8 cellular contexts compared by ENCODE assay signal in the genomic region with DNA sequence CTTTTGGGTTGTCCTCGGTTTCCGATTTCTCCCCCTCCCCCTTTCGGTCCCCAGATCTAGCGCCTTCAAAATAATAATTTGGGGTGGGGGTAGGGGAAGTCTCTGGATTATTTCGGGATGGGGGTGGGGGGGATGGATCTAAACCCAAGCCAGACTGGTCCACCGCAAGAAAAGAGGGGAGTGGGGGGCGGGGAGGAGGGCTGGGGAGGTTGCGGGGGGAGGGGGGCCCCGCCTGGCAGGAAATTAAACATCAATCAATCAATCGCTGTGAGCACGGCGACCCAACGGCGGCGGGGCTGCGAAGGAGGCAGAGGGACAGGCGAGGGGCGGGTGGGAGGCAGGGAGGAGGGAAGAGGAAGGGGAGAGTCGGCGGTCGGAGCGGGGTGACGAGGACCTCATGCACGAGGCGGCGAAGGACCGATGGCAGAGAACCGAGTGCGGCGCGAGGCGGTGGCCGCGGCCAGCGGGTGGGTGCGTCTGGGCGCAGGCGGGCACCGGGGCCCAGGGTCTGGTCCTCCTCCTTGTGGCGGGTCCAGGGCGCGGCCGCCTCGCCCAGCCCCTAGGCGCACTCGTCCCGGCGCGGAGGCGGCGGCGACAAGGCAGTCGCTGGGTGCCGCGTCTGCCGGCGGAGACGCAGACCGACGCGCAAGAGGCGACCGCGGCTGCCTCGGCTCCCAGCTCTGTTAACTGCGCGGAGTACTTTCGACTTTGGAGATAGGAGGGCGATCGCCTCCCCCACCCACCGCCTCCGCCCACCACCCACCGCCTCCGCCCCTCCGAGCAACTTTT. TPM values are rescaled to one million over a fixed set of nuclear protein-coding genes. Genes with fewer than 3 reads are reported as not detected.
A peak's percentile ranks its signal among the peaks of the same experiment; 100 is the strongest.
DNase-seq lines count a peak whose midpoint lies in the region; ATAC-seq and TF ChIP-seq lines count a peak whose summit lies in the region.

No MANE protein-coding gene starts in this region.

- H3K9me2 ChIP-seq in Karpas-422 (replicated peaks; ENCODE audit: insufficient read depth, low read length): no peaks in the 10 kb centered on the region

- H3K9ac ChIP-seq in Karpas-422 (ENCODE audit: low read length): peak overlapping the region; percentile 91

- peak; percentile 44 for ATAC-seq in CD8-positive, alpha-beta T cell
- peak; percentile 29 for ATAC-seq in GM19397 (IDR thresholded peaks at IDR 0.05; ENCODE audit: unreplicated experiment)

- POLR2A ChIA-PET in CD8-positive, alpha-beta T cell (lab: Charles Lee): no interaction called here

- no peak overlapping the region for H3K27ac ChIP-seq in CD8-positive, alpha-beta T cell (ENCODE audit: low read depth, low read length)
- H3K27ac ChIP-seq in Karpas-422 (ENCODE audit: low read length): no peak overlapping the region

- H3K4me2 ChIP-seq in Karpas-422 (ENCODE audit: low read depth, low read length, poor library complexity, severe bottlenecking): peak overlapping the region; percentile 96

- DNase-seq in CD8-positive, alpha-beta T cell: peak in 1 of 7 experiments; percentile 20
- DNase-seq in Karpas-422 (no peak), UCSD-AML1 (lab: John Stamatoyannopoulos, UW; ENCODE audit: unreplicated experiment) (peak; percentile 40), fibroblast of gingiva (ENCODE audit: low read depth) (peak; percentile 60), OCI-M2 (lab: John Stamatoyannopoulos, UW; ENCODE audit: unreplicated experiment) (no peak), mesenteric fat pad (ENCODE audit: low spot score) (no peak)

- no peaks in the 10 kb centered on the region for H4K20me1 ChIP-seq in Karpas-422 (ENCODE audit: insufficient read depth, low read depth, low read length)

- no peak overlapping the region for H3K27ac Mint-ChIP-seq in CD8-positive, alpha-beta T cell

- no peaks in the 10 kb centered on the region for H3K36me3 ChIP-seq in CD8-positive, alpha-beta T cell (ENCODE audit: insufficient read depth, low read length)
- H3K36me3 ChIP-seq in Karpas-422 (ENCODE audit: insufficient read depth, low read length): no peaks in the 10 kb centered on the region
- H3K36me3 ChIP-seq in neuron (ENCODE audit: insufficient read depth, low read length): no peaks in the 10 kb centered on the region

- H3K4me1 ChIP-seq in CD8-positive, alpha-beta T cell (ENCODE audit: insufficient read depth, low read length): peaks cover 32% of the 10 kb centered on the region
- peaks cover 34% of the 10 kb centered on the region for H3K4me1 ChIP-seq in Karpas-422 (ENCODE audit: low read length)
- H3K4me1 ChIP-seq in neuron (ENCODE audit: insufficient read depth, low read length): peaks cover 29% of the 10 kb centered on the region

- H2AFZ ChIP-seq in Karpas-422 (ENCODE audit: low read length) (no peak overlapping the region; the same call in 1 of the 2 replicates), neuron (ENCODE audit: low read depth, low read length) (peak overlapping the region; percentile 88)

- peaks cover 3% of the 10 kb centered on the region for H3K36me3 Mint-ChIP-seq in CD8-positive, alpha-beta T cell

- H3K27me3 Mint-ChIP-seq in CD8-positive, alpha-beta T cell (ENCODE audit: low read depth): peaks cover 51% of the 10 kb centered on the region

- CTCF ChIA-PET in CD8-positive, alpha-beta T cell (lab: Charles Lee): no interaction called here

- H3K79me2 ChIP-seq in Karpas-422 (ENCODE audit: low read length): no peaks in the 10 kb centered on the region

- H3K9me3 ChIP-seq in CD8-positive, alpha-beta T cell (ENCODE audit: low read length): no peaks in the 10 kb centered on the region
- no peaks in the 10 kb centered on the region for H3K9me3 ChIP-seq in Karpas-422 (ENCODE audit: low read length)
- H3K9me3 ChIP-seq in neuron (ENCODE audit: low read length): peaks cover 5% of the 10 kb centered on the region

- peaks cover 34% of the 10 kb centered on the region for H3K4me1 Mint-ChIP-seq in CD8-positive, alpha-beta T cell (ENCODE audit: low read depth)

- H3K4me3 ChIP-seq in CD8-positive, alpha-beta T cell (ENCODE audit: low read depth, low read length): peak overlapping the region; percentile 97
- H3K4me3 ChIP-seq in Karpas-422 (ENCODE audit: low read length) (peak overlapping the region; percentile 71), neuron (ENCODE audit: low read length) (peak overlapping the region; percentile 90)

- peak overlapping the region; percentile 94 for H3K4me3 Mint-ChIP-seq in CD8-positive, alpha-beta T cell

- peaks cover 52% of the 10 kb centered on the region for H3K27me3 ChIP-seq in CD8-positive, alpha-beta T cell (ENCODE audit: insufficient read depth, low read length)
- H3K27me3 ChIP-seq in Karpas-422 (ENCODE audit: low read length): no peaks in the 10 kb centered on the region
- no peaks in the 10 kb centered on the region for H3K27me3 ChIP-seq in neuron (ENCODE audit: insufficient read depth, low read length)

- no peak for TF ChIP-seq CTCF in CD8-positive, alpha-beta T cell (IDR thresholded peaks at IDR 0.05)

- peaks cover 4% of the 10 kb centered on the region for H3K9me3 Mint-ChIP-seq in CD8-positive, alpha-beta T cell

- intact Hi-C loops in CD8-positive, alpha-beta T cell (cut with DNase I, micrococcal nuclease): no loop called here

RNA-seq across cellular contexts. Expression of a gene that starts 0.5 kb away (rescaled TPM):
- not detected for total RNA-seq in CD8-positive, alpha-beta T cell
- 1.7 and 5.7 TPM in 2 replicates for total RNA-seq in Karpas-422 (2014; rRNA removed; shearing (Covaris generic); ENCODE audit: low replicate concordance)
- 8.3 TPM for total RNA-seq in mesenteric fat pad

Comparison
In these comparisons a context has a peak if more than half of its experiments do, and no peak if none do; other contexts are left out.
1. DNase-seq: peak in UCSD-AML1 (single experiment) and fibroblast of gingiva (single experiment); none in Karpas-422 (single experiment), OCI-M2 (single experiment) and mesenteric fat pad (single experiment).
2. Peak in every context shown above with its lines, with median percentiles within 50 percentile points of each other: H3K4me3 ChIP-seq.